ENCODE assay signal across 26 cellular contexts in the genomic region with DNA sequence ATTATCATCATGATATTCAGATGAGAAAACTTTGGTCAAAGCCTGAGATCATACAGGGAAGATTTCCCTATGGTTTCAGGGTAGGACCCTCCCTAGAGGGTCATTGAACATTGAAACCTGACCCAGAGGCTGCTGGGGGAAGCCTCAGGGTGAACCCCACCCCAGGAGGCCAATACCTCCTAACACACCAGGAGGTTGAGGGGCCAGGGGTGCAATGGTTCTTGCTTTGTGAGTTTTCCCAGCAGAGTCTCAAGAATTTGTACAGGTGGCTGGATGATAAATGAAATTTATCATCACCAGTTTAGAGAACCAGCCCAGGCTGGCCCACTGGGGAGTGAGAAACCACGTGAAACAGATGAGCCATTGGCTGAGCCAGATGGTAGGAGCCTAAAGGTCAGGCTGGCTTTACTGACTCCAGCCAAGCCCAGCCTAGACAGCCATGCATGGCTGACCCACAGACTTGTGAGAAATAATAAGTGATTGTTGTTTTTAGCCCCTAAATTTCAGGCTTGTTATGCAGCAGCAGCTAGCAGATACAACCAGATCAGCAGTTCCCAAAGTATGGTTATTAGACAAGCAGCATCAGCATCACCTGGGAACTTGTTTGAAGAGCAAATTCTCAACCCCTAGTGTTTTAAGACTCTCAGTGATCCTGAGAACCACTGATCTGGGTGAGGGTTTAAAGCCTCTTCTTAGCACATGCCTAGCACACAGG. TPM values are rescaled to one million over a fixed set of nuclear protein-coding genes. Genes with fewer than 3 reads are reported as not detected.
A peak's percentile ranks its signal among the peaks of the same experiment; 100 is the strongest.
DNase-seq lines count a peak whose midpoint lies in the region; ATAC-seq, FAIRE-seq and TF ChIP-seq lines count a peak whose summit lies in the region.
"Had no signal": no experiment of that assay in that cellular context is flagged by ENCODE, and none has a peak within 500 bp of the region (broad histone marks: within the 10 kb centered on the region; RNA-seq: fewer than 3 reads in every experiment).

No MANE protein-coding gene starts in this region.

- H3K4me3 ChIP-seq in GM12878, result no peak overlapping the region
- no peak overlapping the region for H3K4me3 ChIP-seq in right lobe of liver
- H3K4me3 ChIP-seq: left lung, upper lobe of right lung had no signal

- ATAC-seq in Right ventricle myocardium superior (ENCODE audit: poor library complexity) (no peak), GM12878 (no peak), right lobe of liver (peak in 3 of 4 donors; percentile 22 to 41 (median 28)), HG02884 (IDR thresholded peaks at IDR 0.05; ENCODE audit: unreplicated experiment) (no peak)
- ATAC-seq: activated CD4-positive, CD25-positive, alpha-beta regulatory T cell treated with anti-CD3 and anti-CD28 coated beads, Interleukin-2, amount 50 U/mL, for 24 hours; activated naive CD8-positive, alpha-beta T cell treated with anti-CD3 and anti-CD28 coated beads, Interleukin-2, amount 50 U/mL, for 24 hours; foreskin keratinocyte; left lung; upper lobe of right lung had no signal

- no peak overlapping the region for H2AFZ ChIP-seq in GM12878 (ENCODE audit: control insufficient read depth, low read depth, low read length)

- no peaks in the 10 kb centered on the region for H3K79me2 ChIP-seq in GM12878 (ENCODE audit: control insufficient read depth, insufficient read depth, low read length)

- no peaks in the 10 kb centered on the region for H3K27me3 Mint-ChIP-seq in type B pancreatic cell
- peaks cover 7% of the 10 kb centered on the region for H3K27me3 Mint-ChIP-seq in activated CD4-positive, alpha-beta T cell treated with anti-CD3 and anti-CD28 coated beads, Interleukin-2, amount 10 ng/mL, durations not matched to agents 7 days and 5 days
- H3K27me3 Mint-ChIP-seq: B cell had no signal

- TF ChIP-seq POLR2A in GM12878 (IDR thresholded peaks at IDR 0.05; ENCODE audit: low read depth, low read length) (no peak), right lobe of liver (IDR thresholded peaks at IDR 0.05) (no peak)

- no peak overlapping the region for H3K4me3 Mint-ChIP-seq in type B pancreatic cell
- H3K4me3 Mint-ChIP-seq in activated CD4-positive, alpha-beta T cell treated with anti-CD3 and anti-CD28 coated beads, Interleukin-2, amount 10 ng/mL, durations not matched to agents 7 days and 5 days, result no peak overlapping the region
- H3K4me3 Mint-ChIP-seq: activated CD4-positive, alpha-beta memory T cell treated with anti-CD3 and anti-CD28 coated beads, Interleukin-2, amount 10 ng/mL, durations not matched to agents 7 days and 5 days; activated naive CD8-positive, alpha-beta T cell treated with anti-CD3 and anti-CD28 coated beads, Interleukin-2, amount 50 U/mL, for 24 hours; B cell; H9 had no signal

- no peaks in the 10 kb centered on the region for H3K27me3 ChIP-seq in GM12878 (replicated peaks in 1 of 2; ENCODE audit: control insufficient read depth in 2 of 2, insufficient read depth in 2 of 2, low read length in 1 of 2)
- no peaks in the 10 kb centered on the region for H3K27me3 ChIP-seq in right lobe of liver
- H3K27me3 ChIP-seq: foreskin keratinocyte, left lung, upper lobe of right lung had no signal

- CTCF ChIA-PET in GM12878 (lab: Yijun Ruan, JAX), result interaction anchor here (0.5 kb wide), 1 partner anchor 57 kb away, joined by 4 read pairs; no protein-coding TSS in a partner anchor
- CTCF ChIA-PET in activated CD4-positive, alpha-beta T cell treated with anti-CD3 and anti-CD28 coated beads, Interleukin-2, amount 10 ng/mL, durations not matched to agents 7 days and 5 days (lab: Charles Lee), result interaction anchor here (0.6 kb wide), 1 partner anchor 95 kb away, joined by 3 read pairs; no protein-coding TSS in a partner anchor

- BruUV-seq in GM12878 (replicated peaks; lab: Mats Ljungman, UMichigan), result no TSS peak

- H3K9me3 ChIP-seq in GM12878 (replicated peaks; ENCODE audit: control insufficient read depth, insufficient read depth, low read length), result no peaks in the 10 kb centered on the region; the same call in 2 of the 3 replicates
- no peaks in the 10 kb centered on the region for H3K9me3 ChIP-seq in right lobe of liver
- H3K9me3 ChIP-seq: Caco-2, left lung, upper lobe of right lung had no signal

- H3K27ac ChIP-seq in GM12878 (ENCODE audit: control insufficient read depth, insufficient read depth) (no peak overlapping the region), right lobe of liver (peak overlapping the region in 2 of 3 donors; percentile 78 to 92)
- H3K27ac ChIP-seq: foreskin keratinocyte, upper lobe of right lung had no signal

- intact Hi-C loops in Right ventricle myocardium superior (cut with DNase I) (no loop called here), cardiac septum (cut with DNase I) (no loop called here), GM12878 (cut with micrococcal nuclease; ENCODE audit: unreplicated experiment) (no loop called here), right lobe of liver (cut with DNase I) (no loop called here)

- H4K20me1 ChIP-seq in GM12878 (ENCODE audit: control insufficient read depth, insufficient read depth), result no peaks in the 10 kb centered on the region

- WGBS in GM12878 (ENCODE audit: insufficient coverage, insufficient replicate concordance, low lambda C conversion rate, missing lambda C conversion rate), result 94% methylated on average over 1 of the region's 1 CpG
- 43% methylated on average over 1 of the region's 1 CpG for WGBS in right lobe of liver (ENCODE audit: insufficient coverage, low coverage, low lambda C conversion rate, missing lambda C conversion rate)

- in situ Hi-C loops in GM12878 (cut with MboI), result loop anchor here (25.0 kb wide), 1 partner anchor 88 kb away; no protein-coding TSS in a partner anchor
- in situ Hi-C loops in ACHN (cut with HindIII; ENCODE audit: low pct_ligation_motif_present, low pct_unique_long_range_greater_than_20kb, low sequenced_read_pairs), result no loop called here

- H3K27ac Mint-ChIP-seq in type B pancreatic cell, result peak overlapping the region; percentile 16
- H3K27ac Mint-ChIP-seq in activated CD4-positive, alpha-beta T cell treated with anti-CD3 and anti-CD28 coated beads, Interleukin-2, amount 10 ng/mL, durations not matched to agents 7 days and 5 days, result no peak overlapping the region
- H3K27ac Mint-ChIP-seq: activated CD4-positive, alpha-beta memory T cell treated with anti-CD3 and anti-CD28 coated beads, Interleukin-2, amount 10 ng/mL, durations not matched to agents 7 days and 5 days; activated naive CD8-positive, alpha-beta T cell treated with anti-CD3 and anti-CD28 coated beads, Interleukin-2, amount 50 U/mL, for 24 hours; B cell had no signal

- peak; percentile 61 for FAIRE-seq in GM12878 (lab: Jason Lieb, UNC)

- TF ChIP-seq RAD21 in GM12878 (IDR thresholded peaks at IDR 0.05; ENCODE audit: insufficient read depth, low read depth, low read length), result no peak

- no peak for TF ChIP-seq CTCF in GM12878 (IDR thresholded peaks at IDR 0.05 in 2 of 3, conservative IDR thresholded peaks at IDR 0.05 in 1 of 3; ENCODE audit: control insufficient read depth in 2 of 3, extremely low read depth in 1 of 3, insufficient read depth in 1 of 3, low read depth in 3 of 3, low read length in 3 of 3)
- TF ChIP-seq CTCF in right lobe of liver (IDR thresholded peaks at IDR 0.05), result no peak
- no peak for TF ChIP-seq CTCF in type B pancreatic cell (conservative IDR thresholded peaks at IDR 0.05)

- no peak overlapping the region for H3K4me2 ChIP-seq in GM12878 (ENCODE audit: control insufficient read depth, insufficient read depth)

- no peaks in the 10 kb centered on the region for H3K36me3 Mint-ChIP-seq in type B pancreatic cell
- H3K36me3 Mint-ChIP-seq in activated CD4-positive, alpha-beta T cell treated with anti-CD3 and anti-CD28 coated beads, Interleukin-2, amount 10 ng/mL, durations not matched to agents 7 days and 5 days (ENCODE audit: low read depth), result no peaks in the 10 kb centered on the region

- DNase-seq in Right ventricle myocardium superior (peak; percentile 10), cardiac septum (ENCODE audit: low spot score) (no peak), GM12878 (ENCODE audit: low read depth, low spot score) (no peak), right lobe of liver (peak in 2 of 3 donors; percentile 30 to 61), type B pancreatic cell (ENCODE audit: extremely low spot score, unreplicated experiment) (no peak), ACHN (no peak)
- no peak for DNase-seq in activated CD4-positive, alpha-beta T cell treated with anti-CD3 and anti-CD28 coated beads, Interleukin-2, amount 10 ng/mL, durations not matched to agents 7 days and 5 days
- DNase-seq: activated CD4-positive, alpha-beta memory T cell treated with anti-CD3 and anti-CD28 coated beads, Interleukin-2, amount 10 ng/mL, durations not matched to agents 7 days and 5 days; activated gamma-delta T cell; activated naive CD8-positive, alpha-beta T cell treated with anti-CD3 and anti-CD28 coated beads, Interleukin-2, amount 50 U/mL, for 24 hours; Caco-2; cerebellar nuclear complex; DMS79 treated with DMSO at 0.1 percent for 48 hours; effector CD4-positive, alpha-beta T cell; foreskin keratinocyte; H9; left lung; NCI-H1092; NCI-H2029; SHP77 treated with DMSO at 0.1 percent for 48 hours; stimulated activated CD8-positive, alpha-beta memory T cell treated with anti-CD3 and anti-CD28 coated beads, Interleukin-4, amount 100 ng/mL, for 48 hours; upper lobe of right lung had no signal

- H3K4me1 Mint-ChIP-seq in type B pancreatic cell (ENCODE audit: unreplicated experiment), result peaks cover 34% of the 10 kb centered on the region
- peaks cover 16% of the 10 kb centered on the region for H3K4me1 Mint-ChIP-seq in activated CD4-positive, alpha-beta T cell treated with anti-CD3 and anti-CD28 coated beads, Interleukin-2, amount 10 ng/mL, durations not matched to agents 7 days and 5 days

- no peak for TF ChIP-seq EP300 in GM12878 (IDR thresholded peaks at IDR 0.05; ENCODE audit: borderline replicate concordance in 1 of 2, control insufficient read depth in 1 of 2, low read depth in 2 of 2, low read length in 2 of 2)

- RAD21 ChIA-PET in GM12878 (lab: Charles Lee; ENCODE audit: unreplicated experiment), result no interaction called here

- SMC1A ChIA-PET in GM12878 (lab: Charles Lee; ENCODE audit: uncharacterized antibody, unreplicated experiment), result interaction anchor here (3.0 kb wide), 1 partner anchor 57 kb away, joined by 29 read pairs; no protein-coding TSS in a partner anchor

- H3K9me3 Mint-ChIP-seq in type B pancreatic cell, result no peaks in the 10 kb centered on the region
- no peaks in the 10 kb centered on the region for H3K9me3 Mint-ChIP-seq in activated CD4-positive, alpha-beta T cell treated with anti-CD3 and anti-CD28 coated beads, Interleukin-2, amount 10 ng/mL, durations not matched to agents 7 days and 5 days
- H3K9me3 Mint-ChIP-seq: activated CD4-positive, alpha-beta memory T cell treated with anti-CD3 and anti-CD28 coated beads, Interleukin-2, amount 10 ng/mL, durations not matched to agents 7 days and 5 days; activated naive CD8-positive, alpha-beta T cell treated with anti-CD3 and anti-CD28 coated beads, Interleukin-2, amount 50 U/mL, for 24 hours; H9 had no signal

- POLR2A ChIA-PET in GM12878 (lab: Charles Lee), result no interaction called here
- POLR2A ChIA-PET in activated CD4-positive, alpha-beta T cell treated with anti-CD3 and anti-CD28 coated beads, Interleukin-2, amount 10 ng/mL, durations not matched to agents 7 days and 5 days (lab: Charles Lee), result no interaction called here

- H3K4me1 ChIP-seq in GM12878 (ENCODE audit: control insufficient read depth, insufficient read depth, low read length) (peaks cover 24% of the 10 kb centered on the region), right lobe of liver (peaks cover under 1 to 67% (median 34%) of the 10 kb centered on the region in 4 donors)

- no peak overlapping the region for H3K9ac ChIP-seq in GM12878 (ENCODE audit: control insufficient read depth, insufficient read depth, low read length)

- H3K36me3 ChIP-seq in GM12878 (ENCODE audit: control insufficient read depth in 2 of 2, insufficient read depth in 2 of 2, low read length in 1 of 2), result no peaks in the 10 kb centered on the region
- peaks cover 16 to 48% (median 24%) of the 10 kb centered on the region in 4 donors for H3K36me3 ChIP-seq in right lobe of liver

RNA-seq across cellular contexts. Expression of a gene that starts 15.0 kb away (rescaled TPM):
- total RNA-seq in Right ventricle myocardium superior (469 TPM), cardiac septum (792 TPM), GM12878 (2014; rRNA removed) (0.85 and 0.87 TPM in 2 replicates), GM12878 (2014; rRNA removed; fragmentation: Illumina TruSeq; extraction: Trizol) (0.45 and 0.51 TPM in 2 replicates), GM12878 (2021) (1.2 and 1.8 TPM in 2 replicates), right lobe of liver (100 to 1,000 TPM; 135 to 940 (median 474) TPM), type B pancreatic cell (ENCODE audit: low replicate concordance) (28.6 and 31.7 TPM in 2 replicates)
- 24.2 and 29.7 TPM in 2 replicates for total RNA-seq in GM12878 (2013; cell fraction: nucleolus; rRNA removed)
- polyA plus RNA-seq in GM12878 (2011; ENCODE audit: low read depth), result 0.67 TPM
- polyA plus RNA-seq in GM12878 (2011; rRNA removed) (0.85 and 1.9 TPM in 2 replicates), GM12878 (2014; fragmentation: Illumina TruSeq; extraction: Trizol) (0.30 and 0.54 TPM in 2 replicates), GM12878 (2014; fragmentation: Nextera tagmentation; extraction: Ambion mirVana) (under 1 TPM; 0.11 to 0.16 TPM), GM12878 (2014; rRNA removed) (0.68 and 1.1 TPM in 2 replicates), GM12878 (2016; fragmentation: Nextera tagmentation; extraction: Ambion mirVana) (under 1 TPM; 0.25 to 0.47 TPM)
- 1.6 and 1.8 TPM in 2 replicates for polyA plus RNA-seq in GM12878 (2011; cell fraction: cytosol; rRNA removed)
- polyA plus RNA-seq in GM12878 (2011; cell fraction: nucleus; rRNA removed), result 2.0 and 2.1 TPM in 2 replicates
- polyA plus RNA-seq in GM12878 (2012), result 1.5 and 2.4 TPM in 2 replicates
- 1.4 and 2.0 TPM in 2 replicates for polyA minus RNA-seq in GM12878 (2011; rRNA and poly(A)+ RNA removed)
- 1.2 and 1.4 TPM in 2 replicates for polyA minus RNA-seq in GM12878 (2011; cell fraction: cytosol; rRNA and poly(A)+ RNA removed)
- polyA minus RNA-seq in GM12878 (2011; cell fraction: nucleus; rRNA and poly(A)+ RNA removed), result 0.73 and 0.96 TPM in 2 replicates
- total RNA-seq in activated CD4-positive, alpha-beta T cell treated with anti-CD3 and anti-CD28 coated beads, Interleukin-2, amount 10 ng/mL, durations not matched to agents 7 days and 5 days, result under 1 TPM; 0.07 to 0.21 TPM
- polyA plus RNA-seq: neural cell had no signal

Comparison
In these comparisons a context has a peak if more than half of its experiments do, and no peak if none do; other contexts are left out.
1. DNase-seq: peak in Right ventricle myocardium superior (single experiment) and right lobe of liver (2 of 3); none in cardiac septum (single experiment), GM12878 (single experiment), type B pancreatic cell (single experiment), activated CD4-positive, alpha-beta T cell treated with anti-CD3 and anti-CD28 coated beads, Interleukin-2, amount 10 ng/mL, durations not matched to agents 7 days and 5 days (single experiment) and ACHN (single experiment).
2. ATAC-seq: peak in right lobe of liver (3 of 4); none in Right ventricle myocardium superior (single experiment), GM12878 (single experiment) and HG02884 (single experiment).